1 cellular context compared by ENCODE assay signal in genomic region chr10:50600831-50601466, GRCh38.
A peak's percentile ranks its signal among the peaks of the same experiment; 100 is the strongest.
TF ChIP-seq lines count a peak whose summit lies in the region.

No MANE protein-coding gene starts in this region.

TF ChIP-seq in SK-N-SH, 30 proteins besides CTCF, POLR2A, EP300 and RAD21 (continued from another document):
- TF ChIP-seq ZBTB33 (IDR thresholded peaks at IDR 0.05; ENCODE audit: borderline replicate concordance, low read depth): no peak
- no peak for TF ChIP-seq TCF12 (IDR thresholded peaks at IDR 0.05)
- TF ChIP-seq MEF2A (IDR thresholded peaks at IDR 0.05; ENCODE audit: borderline replicate concordance, low read depth): no peak
- TF ChIP-seq NFIC (IDR thresholded peaks at IDR 0.05; ENCODE audit: borderline replicate concordance): 0 out of 2 replicates have a peak, but pooled peaks have one; percentile 26
- peak; percentile 45; the same call in 1 of the 2 replicates for TF ChIP-seq JUND (IDR thresholded peaks at IDR 0.05)
- TF ChIP-seq FOSL2 (IDR thresholded peaks at IDR 0.05; ENCODE audit: borderline replicate concordance, low read depth): peak; percentile 51; the same call in 1 of the 2 replicates
- TF ChIP-seq TEAD4 (IDR thresholded peaks at IDR 0.05; ENCODE audit: borderline replicate concordance, insufficient read depth): no peak
